ENCODE assay signal across 1 cellular context in the genomic region with DNA sequence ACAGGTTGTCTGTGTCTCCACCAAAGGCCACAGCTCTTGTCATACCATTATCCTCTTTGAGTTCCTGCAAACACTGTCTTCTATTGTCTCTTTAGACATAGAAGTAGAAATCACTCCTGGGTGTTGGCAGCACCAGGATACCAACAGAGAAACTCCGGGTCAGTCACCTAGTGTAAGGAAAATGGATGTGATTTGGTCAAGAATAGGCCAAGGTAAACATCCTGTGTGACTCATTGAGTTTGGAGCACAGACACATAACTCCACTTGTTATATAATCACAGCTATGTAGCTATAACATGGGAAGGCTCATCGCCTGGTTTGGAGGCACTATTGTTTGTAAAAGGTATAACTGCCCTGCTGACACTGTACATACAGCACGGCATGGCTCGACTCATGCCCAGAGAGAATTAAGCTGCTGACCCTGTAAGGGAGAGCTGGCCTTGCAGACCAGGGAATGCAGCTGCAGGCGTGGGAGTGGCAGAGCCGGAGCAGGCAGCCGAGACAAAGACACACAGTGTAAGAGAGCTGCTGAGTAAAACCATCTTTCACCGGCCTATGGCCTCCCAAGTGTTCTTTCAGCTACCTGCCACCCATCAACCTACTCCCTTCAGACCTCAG.
TF ChIP-seq lines count a peak whose summit lies in the region.

No MANE protein-coding gene starts in this region.

TF ChIP-seq in IMR-90, 13 proteins besides CTCF, POLR2A, EP300 and RAD21:
- TF ChIP-seq CHD1 (IDR thresholded peaks at IDR 0.05; ENCODE audit: low read depth, low read length) (no peak), FOS (IDR thresholded peaks at IDR 0.05; ENCODE audit: low read depth, low read length) (peak; percentile 21; the same call in 1 of the 2 replicates), MAZ (IDR thresholded peaks at IDR 0.05; ENCODE audit: borderline replicate concordance, low read depth, low read length) (no peak), MXI1 (IDR thresholded peaks at IDR 0.05; ENCODE audit: borderline replicate concordance, low read depth, low read length) (no peak)
